Comparison of ENCODE assay signal across 13 cellular contexts in the genomic region with DNA sequence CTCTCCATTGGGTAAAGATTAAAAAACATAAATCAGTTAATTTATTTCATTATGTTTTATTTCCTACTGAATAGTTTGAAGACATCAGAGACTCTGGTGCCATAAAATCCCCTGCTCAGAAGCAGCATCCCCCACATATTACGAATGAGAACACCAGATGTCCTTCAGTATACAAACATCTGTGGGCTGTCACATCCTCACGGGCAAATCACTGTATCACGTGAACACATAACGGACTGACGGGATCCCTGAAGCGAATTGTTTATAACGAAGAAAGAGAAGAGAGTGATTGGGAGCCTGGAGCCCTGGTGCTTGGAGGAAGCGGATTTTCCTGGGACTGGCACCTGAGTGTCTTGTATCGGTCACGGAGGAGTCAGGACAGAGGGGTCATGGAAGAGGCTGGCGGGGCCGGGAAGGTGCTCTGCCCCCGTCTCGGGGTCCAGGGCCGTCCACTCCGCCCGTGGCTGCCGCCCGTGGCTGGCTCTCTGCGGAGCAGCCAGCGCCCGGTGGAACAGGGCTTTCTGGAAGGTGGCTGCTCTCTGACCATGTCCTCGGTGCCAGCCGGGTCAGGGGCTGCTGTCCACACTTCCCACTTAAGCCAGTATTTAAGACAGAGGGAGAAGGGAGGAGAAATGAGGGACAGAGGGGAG.
"Had no signal": no experiment of that assay in that cellular context is flagged by ENCODE, and none has a peak within 500 bp of the region (broad histone marks: within the 10 kb centered on the region; RNA-seq: fewer than 3 reads in every experiment).

No MANE protein-coding gene starts in this region.

- ATAC-seq: body of pancreas; gastroesophageal sphincter; mucosa of descending colon; naive thymus-derived CD8-positive, alpha-beta T cell; WTC11 had no signal

- DNase-seq: activated CD4-positive, alpha-beta T cell treated with anti-CD3 and anti-CD28 coated beads, Interleukin-2, amount 10 ng/mL, durations not matched to agents 24 days and 14 days; body of pancreas; central memory CD4-positive, alpha-beta T cell; effector CD4-positive, alpha-beta T cell; kidney glomerular epithelial cell; mammary epithelial cell; mucosa of descending colon; naive thymus-derived CD8-positive, alpha-beta T cell; sigmoid colon; stimulated activated CD4-positive, alpha-beta T cell treated with anti-CD3 and anti-CD28 coated beads, Interleukin-2, amount 100 ng/mL, for 24 hours; testis had no signal
